ENCODE assay signal across 13 cellular contexts in the genomic region with DNA sequence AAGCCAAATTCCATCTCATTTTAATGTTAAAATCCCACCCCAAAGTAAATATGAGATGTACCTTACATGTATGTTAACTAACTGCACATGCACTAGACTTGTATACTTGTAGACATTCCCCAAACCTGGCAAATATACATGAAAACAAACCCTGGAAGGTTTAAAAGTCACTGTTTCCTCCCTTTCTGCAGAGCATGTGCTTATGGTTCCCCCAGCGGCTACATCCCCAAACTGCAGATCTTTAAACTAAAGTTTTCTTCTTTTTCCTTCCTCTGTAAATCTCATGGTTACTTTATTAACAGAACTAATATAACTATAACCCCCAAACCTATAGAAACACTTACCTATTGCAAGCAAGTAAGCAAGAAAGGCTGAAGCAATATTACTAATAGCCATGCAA.
DNase-seq lines count a peak whose midpoint lies in the region; ATAC-seq and TF ChIP-seq lines count a peak whose summit lies in the region.
"Had no signal": no experiment of that assay in that cellular context is flagged by ENCODE, and none has a peak within 500 bp of the region (broad histone marks: within the 10 kb centered on the region; RNA-seq: fewer than 3 reads in every experiment).

No MANE protein-coding gene starts in this region.

- H3K9ac ChIP-seq in mammary epithelial cell (ENCODE audit: insufficient read depth, low read length), result no peak overlapping the region

- H3K4me1 ChIP-seq in mammary epithelial cell (ENCODE audit: insufficient read depth, low read length) (no peaks in the 10 kb centered on the region), left lung (no peaks in the 10 kb centered on the region)
- no peaks in the 10 kb centered on the region for H3K4me1 ChIP-seq in naive thymus-derived CD4-positive, alpha-beta T cell (ENCODE audit: control insufficient read depth in 2 of 2, insufficient read depth in 2 of 2, low read length in 2 of 2)
- H3K4me1 ChIP-seq: upper lobe of right lung had no signal

- H2AFZ ChIP-seq in mammary epithelial cell (ENCODE audit: low read depth, low read length), result no peak overlapping the region

- dilution Hi-C loops in mammary epithelial cell (cut with HindIII; ENCODE audit: low sequenced_read_pairs), result no loop called here

- no peak overlapping the region for H3K4me3 Mint-ChIP-seq in neural crest cell
- H3K4me3 Mint-ChIP-seq in naive thymus-derived CD4-positive, alpha-beta T cell, result no peak overlapping the region

- H3K4me3 ChIP-seq in mammary epithelial cell (replicated peaks in 1 of 3; ENCODE audit: insufficient read depth in 1 of 3, low read depth in 2 of 3, low read length in 3 of 3), result no peak overlapping the region
- H3K4me3 ChIP-seq in naive thymus-derived CD4-positive, alpha-beta T cell (ENCODE audit: low read length), result no peak overlapping the region
- no peak overlapping the region for H3K4me3 ChIP-seq in left lung
- H3K4me3 ChIP-seq: dorsolateral prefrontal cortex, lung, upper lobe of right lung had no signal

- BruUV-seq in mammary epithelial cell (replicated peaks; lab: Mats Ljungman, UMichigan), result no TSS peak

- H3K27me3 ChIP-seq in mammary epithelial cell (ENCODE audit: insufficient read depth, low read length) (no peaks in the 10 kb centered on the region), left lung (no peaks in the 10 kb centered on the region)
- H3K27me3 ChIP-seq in naive thymus-derived CD4-positive, alpha-beta T cell (ENCODE audit: control insufficient read depth in 2 of 2, insufficient read depth in 2 of 2, low read length in 2 of 2), result no peaks in the 10 kb centered on the region
- H3K27me3 ChIP-seq: dorsolateral prefrontal cortex, upper lobe of right lung had no signal

- in situ Hi-C loops in mammary epithelial cell (cut with MboI; ENCODE audit: low sequenced_read_pairs in 2 of 2), result no loop called here

- H3K27me3 Mint-ChIP-seq in neural crest cell (ENCODE audit: low read depth), result no peaks in the 10 kb centered on the region
- no peaks in the 10 kb centered on the region for H3K27me3 Mint-ChIP-seq in naive thymus-derived CD4-positive, alpha-beta T cell

- 53% methylated on average over 1 of the region's 1 CpG for WGBS in mammary epithelial cell (ENCODE audit: low coverage, missing lambda C conversion rate)

- CTCF ChIA-PET in mammary epithelial cell (lab: Charles Lee; ENCODE audit: low non-redundant PET), result no interaction called here
- CTCF ChIA-PET in naive thymus-derived CD4-positive, alpha-beta T cell (lab: Charles Lee), result no interaction called here

- no peaks in the 10 kb centered on the region for H4K20me1 ChIP-seq in mammary epithelial cell (ENCODE audit: insufficient read depth, low read length)

- no peaks in the 10 kb centered on the region for H3K36me3 Mint-ChIP-seq in neural crest cell (ENCODE audit: low read depth)
- no peaks in the 10 kb centered on the region for H3K36me3 Mint-ChIP-seq in naive thymus-derived CD4-positive, alpha-beta T cell

- TF ChIP-seq CTCF in GM12874 (IDR thresholded peaks at IDR 0.05; ENCODE audit: insufficient read depth, low read depth, low read length), result peak; percentile 39; the same call in 1 of the 2 replicates
- peak; percentile 18 to 44 for TF ChIP-seq CTCF in mammary epithelial cell (conservative IDR thresholded peaks at IDR 0.05 in 1 of 2, IDR thresholded peaks at IDR 0.05 in 1 of 2; ENCODE audit: extremely low read depth in 1 of 2, insufficient read depth in 1 of 2, low read depth in 1 of 2, low read length in 2 of 2)
- peak; percentile 67 for TF ChIP-seq CTCF in neural crest cell (conservative IDR thresholded peaks at IDR 0.05)
- TF ChIP-seq CTCF in left lung (IDR thresholded peaks at IDR 0.05), result no peak

- TF ChIP-seq EP300 in Ishikawa (IDR thresholded peaks at IDR 0.05; ENCODE audit: borderline replicate concordance), result no peak

- no peak overlapping the region for H3K27ac ChIP-seq in mammary epithelial cell (ENCODE audit: insufficient read depth, low read depth, low read length)
- no peak overlapping the region for H3K27ac ChIP-seq in naive thymus-derived CD4-positive, alpha-beta T cell (ENCODE audit: low read depth, low read length)
- H3K27ac ChIP-seq in left lung, result no peak overlapping the region
- H3K27ac ChIP-seq: dorsolateral prefrontal cortex, upper lobe of right lung had no signal

- POLR2A ChIA-PET in naive thymus-derived CD4-positive, alpha-beta T cell (lab: Charles Lee), result no interaction called here

- peaks cover 4% of the 10 kb centered on the region for H3K4me1 Mint-ChIP-seq in neural crest cell
- H3K4me1 Mint-ChIP-seq in naive thymus-derived CD4-positive, alpha-beta T cell, result no peaks in the 10 kb centered on the region

- ATAC-seq in naive thymus-derived CD4-positive, alpha-beta T cell, result no peak
- no peak for ATAC-seq in left lung
- ATAC-seq: upper lobe of right lung had no signal

- H3K9me3 Mint-ChIP-seq in neural crest cell, result no peaks in the 10 kb centered on the region
- peaks cover 0 to 17% (median 0%) of the 10 kb centered on the region in 11 donors for H3K9me3 Mint-ChIP-seq in naive thymus-derived CD4-positive, alpha-beta T cell

- H3K27ac Mint-ChIP-seq in neural crest cell (ENCODE audit: unreplicated experiment), result no peak overlapping the region
- H3K27ac Mint-ChIP-seq in naive thymus-derived CD4-positive, alpha-beta T cell, result no peak overlapping the region

- no peaks in the 10 kb centered on the region for H3K79me2 ChIP-seq in mammary epithelial cell (ENCODE audit: insufficient read depth, low read length)

- intact Hi-C loops in mammary epithelial cell (cut with micrococcal nuclease), result no loop called here
- intact Hi-C loops in naive thymus-derived CD4-positive, alpha-beta T cell (cut with micrococcal nuclease), result no loop called here
- intact Hi-C loops in left lung (cut with DNase I), result no loop called here

- TF ChIP-seq RAD21 in Ishikawa (IDR thresholded peaks at IDR 0.05; ENCODE audit: low read depth), result peak; percentile 5; the same call in 1 of the 2 replicates

- DNase-seq in mammary epithelial cell (no peak), neural crest cell (ENCODE audit: low read depth, low spot score) (no peak), GDM1 (lab: John Stamatoyannopoulos, UW) (no peak), left lung (no peak)
- no peak for DNase-seq in naive thymus-derived CD4-positive, alpha-beta T cell
- DNase-seq in effector CD4-positive, alpha-beta T cell, result no peak
- DNase-seq: activated T-cell treated with anti-CD3 and anti-CD28 coated beads for 4 hours, dorsolateral prefrontal cortex, SHP77 treated with DMSO at 0.1 percent for 48 hours, upper lobe of right lung had no signal

- H3K36me3 ChIP-seq in mammary epithelial cell (ENCODE audit: insufficient read depth, low read length) (no peaks in the 10 kb centered on the region), left lung (no peaks in the 10 kb centered on the region)
- H3K36me3 ChIP-seq in naive thymus-derived CD4-positive, alpha-beta T cell (ENCODE audit: control insufficient read depth in 2 of 3, insufficient read depth in 3 of 3, low read length in 3 of 3), result no peaks in the 10 kb centered on the region
- H3K36me3 ChIP-seq: upper lobe of right lung had no signal

- H3K4me2 ChIP-seq in mammary epithelial cell (ENCODE audit: insufficient read depth, low read depth, low read length), result no peak overlapping the region

- H3K9me3 ChIP-seq in mammary epithelial cell (replicated peaks; ENCODE audit: insufficient read depth, low read length) (no peaks in the 10 kb centered on the region), left lung (no peaks in the 10 kb centered on the region)
- no peaks in the 10 kb centered on the region for H3K9me3 ChIP-seq in naive thymus-derived CD4-positive, alpha-beta T cell (ENCODE audit: control insufficient read depth in 2 of 3, low read length in 3 of 3)
- H3K9me3 ChIP-seq: upper lobe of right lung had no signal

TF ChIP-seq in Ishikawa, 13 proteins besides CTCF, POLR2A, EP300 and RAD21:
- TF ChIP-seq TEAD4 (IDR thresholded peaks at IDR 0.05) (no peak), REST (IDR thresholded peaks at IDR 0.05; ENCODE audit: low read depth) (no peak), ZBTB7A (IDR thresholded peaks at IDR 0.05; ENCODE audit: low read depth) (no peak), EGR1 (IDR thresholded peaks at IDR 0.05) (no peak), CREB1 (IDR thresholded peaks at IDR 0.05; ENCODE audit: low read depth) (no peak), CEBPB (IDR thresholded peaks at IDR 0.05) (no peak), TAF1 (IDR thresholded peaks at IDR 0.05; ENCODE audit: low read depth) (no peak), TCF12 (IDR thresholded peaks at IDR 0.05; ENCODE audit: low read depth) (no peak), FOXM1 (IDR thresholded peaks at IDR 0.05; ENCODE audit: borderline replicate concordance, low read depth) (no peak), NFIC (IDR thresholded peaks at IDR 0.05) (no peak), YY1 (IDR thresholded peaks at IDR 0.05; ENCODE audit: low read depth) (no peak)
- TF ChIP-seq, protein P1, sequence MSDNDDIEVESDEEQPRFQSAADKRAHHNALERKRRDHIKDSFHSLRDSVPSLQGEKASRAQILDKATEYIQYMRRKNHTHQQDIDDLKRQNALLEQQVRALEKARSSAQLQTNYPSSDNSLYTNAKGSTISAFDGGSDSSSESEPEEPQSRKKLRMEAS (IDR thresholded peaks at IDR 0.05), result no peak

Comparison
In these comparisons a context has a peak if more than half of its experiments do, and no peak if none do; other contexts are left out.
1. CTCF ChIP-seq: peak in GM12874 (single experiment), mammary epithelial cell (2 of 2) and neural crest cell (single experiment); none in left lung (0 of 2).